In the genomic region with DNA sequence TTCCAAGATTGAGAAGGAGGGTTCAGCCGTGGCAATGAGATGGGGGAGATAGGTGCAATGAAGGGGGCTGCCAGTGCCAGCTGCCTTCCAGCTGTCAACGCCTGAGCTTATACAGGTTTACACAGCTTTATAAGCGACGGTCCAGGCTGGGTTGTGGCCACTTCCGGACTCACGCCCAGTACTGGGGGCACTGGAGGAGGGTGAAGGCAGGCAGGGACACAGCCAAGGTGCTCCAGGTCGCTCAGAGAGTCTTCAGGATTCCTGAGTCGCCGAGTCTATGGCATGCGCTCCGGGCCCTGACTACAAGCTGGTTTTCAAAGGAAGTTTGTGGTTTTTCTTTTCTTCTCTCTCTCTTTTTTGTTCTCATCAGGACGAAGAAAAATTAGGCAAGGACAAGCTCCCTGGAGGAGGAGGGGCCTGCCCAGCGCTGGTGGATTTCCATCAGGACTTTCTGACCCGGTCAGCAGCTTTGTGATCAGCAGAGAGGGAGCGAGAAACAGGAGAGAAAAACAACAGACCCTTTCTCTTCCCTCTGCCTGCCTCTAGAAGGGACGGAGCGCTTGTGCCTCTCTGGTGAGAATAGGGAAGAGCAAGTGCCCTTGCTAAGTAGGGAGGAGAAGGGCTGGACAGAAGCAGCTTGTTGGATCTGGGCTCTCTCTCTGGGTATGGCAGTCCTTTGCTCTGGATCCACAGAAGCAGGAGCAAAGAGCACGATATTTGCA, we compare ENCODE assay signal across 8 cellular contexts. TPM values are rescaled to one million over a fixed set of nuclear protein-coding genes. Genes with fewer than 3 reads are reported as not detected.
DNase-seq lines count a peak whose midpoint lies in the region; ATAC-seq and TF ChIP-seq lines count a peak whose summit lies in the region.

A gene with protein sequence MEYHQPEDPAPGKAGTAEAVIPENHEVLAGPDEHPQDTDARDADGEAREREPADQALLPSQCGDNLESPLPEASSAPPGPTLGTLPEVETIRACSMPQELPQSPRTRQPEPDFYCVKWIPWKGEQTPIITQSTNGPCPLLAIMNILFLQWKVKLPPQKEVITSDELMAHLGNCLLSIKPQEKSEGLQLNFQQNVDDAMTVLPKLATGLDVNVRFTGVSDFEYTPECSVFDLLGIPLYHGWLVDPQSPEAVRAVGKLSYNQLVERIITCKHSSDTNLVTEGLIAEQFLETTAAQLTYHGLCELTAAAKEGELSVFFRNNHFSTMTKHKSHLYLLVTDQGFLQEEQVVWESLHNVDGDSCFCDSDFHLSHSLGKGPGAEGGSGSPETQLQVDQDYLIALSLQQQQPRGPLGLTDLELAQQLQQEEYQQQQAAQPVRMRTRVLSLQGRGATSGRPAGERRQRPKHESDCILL (minus strand): TSS at position 572 of the 722 bp plus-strand sequence. CDS start 4,285 bp downstream, outside the sequence.

- H3K4me1 Mint-ChIP-seq in activated CD8-positive, alpha-beta memory T cell treated with anti-CD3 and anti-CD28 coated beads, Interleukin-2, amount 10 ng/mL, durations not matched to agents 7 days and 5 days = peaks cover 69% of the 10 kb centered on the region
- H3K4me1 Mint-ChIP-seq in IgD-negative memory B cell = peaks cover 36 to 51% (median 49%) of the 10 kb centered on the region in 3 donors
- H3K4me1 Mint-ChIP-seq in activated naive CD8-positive, alpha-beta T cell treated with anti-CD3 and anti-CD28 coated beads for 36 hours = peaks cover 65% of the 10 kb centered on the region

- BruUV-seq in OCI-LY7 (replicated peaks; lab: Mats Ljungman, UMichigan) = TSS peak; percentile 76

- peak within 1 kb of the TSS; percentile 99 for H3K4me3 Mint-ChIP-seq in activated CD8-positive, alpha-beta memory T cell treated with anti-CD3 and anti-CD28 coated beads, Interleukin-2, amount 10 ng/mL, durations not matched to agents 7 days and 5 days
- peak within 1 kb of the TSS; percentile 87 to 97 (median 96) for H3K4me3 Mint-ChIP-seq in IgD-negative memory B cell
- peak within 1 kb of the TSS; percentile 94 for H3K4me3 Mint-ChIP-seq in activated naive CD8-positive, alpha-beta T cell treated with anti-CD3 and anti-CD28 coated beads for 36 hours

- no peaks in the 10 kb centered on the region for H3F3A ChIP-seq in neural cell (ENCODE audit: insufficient read depth, low read length, poor library complexity, severe bottlenecking)

- H3K27me3 Mint-ChIP-seq in activated CD8-positive, alpha-beta memory T cell treated with anti-CD3 and anti-CD28 coated beads, Interleukin-2, amount 10 ng/mL, durations not matched to agents 7 days and 5 days = no peaks in the 10 kb centered on the region
- no peaks in the 10 kb centered on the region for H3K27me3 Mint-ChIP-seq in IgD-negative memory B cell
- no peaks in the 10 kb centered on the region for H3K27me3 Mint-ChIP-seq in activated naive CD8-positive, alpha-beta T cell treated with anti-CD3 and anti-CD28 coated beads for 36 hours

- peak within 1 kb of the TSS; percentile 92 for H2AFZ ChIP-seq in OCI-LY7 (ENCODE audit: low read length)
- H2AFZ ChIP-seq in neural cell (ENCODE audit: low read depth, low read length) = peak within 1 kb of the TSS; percentile 48

- TF ChIP-seq EP300 in neural cell (conservative IDR thresholded peaks at IDR 0.05; ENCODE audit: poor library complexity, severe bottlenecking) = no peak

- CTCF ChIA-PET in activated CD8-positive, alpha-beta memory T cell treated with anti-CD3 and anti-CD28 coated beads, Interleukin-2, amount 10 ng/mL, durations not matched to agents 7 days and 5 days (lab: Charles Lee) = interaction anchor here (0.5 to 7.2 kb wide), 21 partner anchors 10 to 751 kb away, joined by 3 to 81 read pairs (median 3); a partner anchor contains a TSS
- CTCF ChIA-PET in OCI-LY7 (lab: Charles Lee; ENCODE audit: unreplicated experiment) = interaction anchor here (1.4 to 1.6 kb wide), 2 partner anchors 10 to 29 kb away, joined by 4 to 6 read pairs; no protein-coding TSS in a partner anchor

- intact Hi-C loops in OCI-LY7 (cut with micrococcal nuclease; ENCODE audit: unreplicated experiment) = loop anchor here (1.0 to 5.0 kb wide), 2 partner anchors 27 to 51 kb away; a partner anchor contains a TSS

- H3K9me2 ChIP-seq in OCI-LY7 (ENCODE audit: insufficient read depth, low read length) = no peaks in the 10 kb centered on the region
- no peaks in the 10 kb centered on the region for H3K9me2 ChIP-seq in neural cell (ENCODE audit: insufficient read depth, low read length)

- H4K20me1 ChIP-seq in OCI-LY7 (ENCODE audit: insufficient read depth, low read length) (no peaks in the 10 kb centered on the region), neural cell (ENCODE audit: insufficient read depth) (no peaks in the 10 kb centered on the region)

- no peaks in the 10 kb centered on the region for H3K27me3 ChIP-seq in neural cell (ENCODE audit: insufficient read depth, low read depth, low read length)

- H3K4me2 ChIP-seq in OCI-LY7 (ENCODE audit: low read length) (peak within 1 kb of the TSS; percentile 90), neural cell (ENCODE audit: low read length) (peak within 1 kb of the TSS; percentile 74)

- peak within 1 kb of the TSS; percentile 62 for H3K9ac ChIP-seq in neural cell (ENCODE audit: low read length)

- peak within 1 kb of the TSS; percentile 94 for H3K27ac Mint-ChIP-seq in activated CD8-positive, alpha-beta memory T cell treated with anti-CD3 and anti-CD28 coated beads, Interleukin-2, amount 10 ng/mL, durations not matched to agents 7 days and 5 days
- peak within 1 kb of the TSS; percentile 86 to 99 (median 98) for H3K27ac Mint-ChIP-seq in IgD-negative memory B cell
- H3K27ac Mint-ChIP-seq in activated naive CD8-positive, alpha-beta T cell treated with anti-CD3 and anti-CD28 coated beads for 36 hours = peak within 1 kb of the TSS; percentile 85

- POLR2A ChIA-PET in OCI-LY7 (lab: Charles Lee) = interaction anchor here (0.6 to 2.3 kb wide), 9 partner anchors 11 to 1003 kb away, joined by 3 to 7 read pairs (median 4); a partner anchor contains a TSS

- peak; percentile 63 for TF ChIP-seq RAD21 in neural cell (conservative IDR thresholded peaks at IDR 0.05)

- peak; percentile 14 for ATAC-seq in activated CD8-positive, alpha-beta memory T cell treated with anti-CD3 and anti-CD28 coated beads, Interleukin-2, amount 10 ng/mL, durations not matched to agents 7 days and 5 days
- ATAC-seq in HG02970 (IDR thresholded peaks at IDR 0.05; ENCODE audit: low FRiP score, unreplicated experiment) = no peak

- H3K9me3 ChIP-seq in OCI-LY7 (ENCODE audit: low read length) (no peaks in the 10 kb centered on the region), neural cell (ENCODE audit: low read length) (no peaks in the 10 kb centered on the region)

- H3K9me3 Mint-ChIP-seq in activated CD8-positive, alpha-beta memory T cell treated with anti-CD3 and anti-CD28 coated beads, Interleukin-2, amount 10 ng/mL, durations not matched to agents 7 days and 5 days (ENCODE audit: low read depth) = no peaks in the 10 kb centered on the region
- no peaks in the 10 kb centered on the region for H3K9me3 Mint-ChIP-seq in IgD-negative memory B cell
- H3K9me3 Mint-ChIP-seq in activated naive CD8-positive, alpha-beta T cell treated with anti-CD3 and anti-CD28 coated beads for 36 hours = no peaks in the 10 kb centered on the region

- peak; percentile 59 for DNase-seq in activated CD8-positive, alpha-beta memory T cell treated with anti-CD3 and anti-CD28 coated beads, Interleukin-2, amount 10 ng/mL, durations not matched to agents 7 days and 5 days
- no peak for DNase-seq in activated CD8-positive, alpha-beta memory T cell treated with anti-CD3 and anti-CD28 coated beads, Interleukin-2, amount 50 U/mL, for 4 hours
- DNase-seq in OCI-LY7 (ENCODE audit: low spot score) (peak; percentile 69), globus pallidus (ENCODE audit: low spot score) (peak; percentile 96)
- peak; percentile 43 for DNase-seq in activated naive CD8-positive, alpha-beta T cell treated with anti-CD3 and anti-CD28 coated beads for 36 hours

- H3K27ac ChIP-seq in OCI-LY7 (ENCODE audit: low read depth, low read length, poor library complexity, severe bottlenecking) = peak within 1 kb of the TSS; percentile 47
- peak within 1 kb of the TSS; percentile 75 for H3K27ac ChIP-seq in neural cell (ENCODE audit: low read length)

- peaks cover 61% of the 10 kb centered on the region for H3K4me1 ChIP-seq in OCI-LY7 (ENCODE audit: insufficient read depth, low read length, poor library complexity, severe bottlenecking)

- H3K4me3 ChIP-seq in OCI-LY7 (ENCODE audit: low read depth, low read length, poor library complexity, severe bottlenecking) (peak within 1 kb of the TSS; percentile 83), neural cell (ENCODE audit: low read length) (peak within 1 kb of the TSS; percentile 76)

- H3K36me3 ChIP-seq in OCI-LY7 (ENCODE audit: insufficient read depth, low read length) (no peaks in the 10 kb centered on the region), neural cell (ENCODE audit: insufficient read depth, low read length) (no peaks in the 10 kb centered on the region)

- H3K79me2 ChIP-seq in OCI-LY7 (ENCODE audit: insufficient read depth, low read depth, low read length) = peaks cover 17% of the 10 kb centered on the region; the same call in 1 of the 2 replicates
- H3K79me2 ChIP-seq in neural cell (replicated peaks; ENCODE audit: insufficient read depth, low read length) = peaks cover 32% of the 10 kb centered on the region

- H3K36me3 Mint-ChIP-seq in activated CD8-positive, alpha-beta memory T cell treated with anti-CD3 and anti-CD28 coated beads, Interleukin-2, amount 10 ng/mL, durations not matched to agents 7 days and 5 days = no peaks in the 10 kb centered on the region
- H3K36me3 Mint-ChIP-seq in IgD-negative memory B cell = peaks cover 4% of the 10 kb centered on the region
- peaks cover 2% of the 10 kb centered on the region for H3K36me3 Mint-ChIP-seq in activated naive CD8-positive, alpha-beta T cell treated with anti-CD3 and anti-CD28 coated beads for 36 hours

- TF ChIP-seq CTCF in OCI-LY7 (conservative IDR thresholded peaks at IDR 0.05; ENCODE audit: low read length) = peak; percentile 62
- TF ChIP-seq CTCF in neural cell (IDR thresholded peaks at IDR 0.05; ENCODE audit: poor library complexity, severe bottlenecking) = peak; percentile 74

TF ChIP-seq in neural cell, 6 proteins besides CTCF, POLR2A, EP300 and RAD21 (continues in another document):
- TF ChIP-seq POLR2AphosphoS5 (IDR thresholded peaks at IDR 0.05) (peak; percentile 73), SMC3 (conservative IDR thresholded peaks at IDR 0.05; ENCODE audit: poor library complexity) (peak; percentile 50), TAF1 (IDR thresholded peaks at IDR 0.05; ENCODE audit: low read depth) (peak; percentile 24)

RNA-seq across cellular contexts. Expression of the gene that starts here (rescaled TPM):
- 1 to 10 TPM; 4.2 to 7.0 TPM for total RNA-seq in activated CD8-positive, alpha-beta memory T cell treated with anti-CD3 and anti-CD28 coated beads, Interleukin-2, amount 10 ng/mL, durations not matched to agents 7 days and 5 days
- 2.3 TPM for polyA plus RNA-seq in IgD-negative memory B cell
- total RNA-seq in OCI-LY7 (2014; rRNA removed; shearing (Covaris generic)) = 3.8 and 8.5 TPM in 2 replicates
- 10.2 and 13.8 TPM in 2 replicates for total RNA-seq in OCI-LY7 (2022)
- 10 to 100 TPM in 1 of 2 experiments, 1 to 10 TPM in 1; 9.4 to 11.6 TPM for total RNA-seq in activated naive CD8-positive, alpha-beta T cell treated with anti-CD3 and anti-CD28 coated beads for 36 hours
- 16.1 and 25.2 TPM in 2 replicates for polyA plus RNA-seq in neural cell
- 23.4 and 28.0 TPM in 2 replicates for polyA minus RNA-seq in neural cell
